In genomic region chrX:48003758-48004457, GRCh38 we compare ENCODE assay signal across 8 cellular contexts. TPM values are rescaled to one million over a fixed set of nuclear protein-coding genes. Genes with fewer than 3 reads are reported as not detected.
DNase-seq lines count a peak whose midpoint lies in the region; ATAC-seq, FAIRE-seq and TF ChIP-seq lines count a peak whose summit lies in the region.

Gene ZNF182 (minus strand): TSS chrX:48003989. CDS start chrX:48002609, 1,380 bp downstream.

- H3K4me3 ChIP-seq in AG10803 (ENCODE audit: low read length) (peak within 1 kb of the TSS; percentile 77), kidney (ENCODE audit: low read length in 2 of 2) (peak within 1 kb of the TSS; percentile 79 to 82)

- peak within 1 kb of the TSS; percentile 82 to 86 for H3K9ac ChIP-seq in kidney (ENCODE audit: low read length in 2 of 2)

- DNase-seq in AG10803 (ENCODE audit: low read depth) (peak; percentile 84), NCI-H446 treated with DMSO at 0.1 percent for 48 hours (lab: John Stamatoyannopoulos, UW) (peak; percentile 88), cerebellar nuclear complex (lab: John Stamatoyannopoulos, UW) (peak; percentile 6 to 55), kidney (peak; percentile 96)
- DNase-seq in activated CD4-positive, CD25-positive, alpha-beta regulatory T cell treated with anti-CD3 and anti-CD28 coated beads, Interleukin-2, amount 50 U/mL, for 72 hours = peak; percentile 85
- DNase-seq in stimulated activated CD4-positive, alpha-beta T cell treated with anti-CD3 and anti-CD28 coated beads, Interleukin-12 subunit alpha, Interleukin-12 subunit beta, amount 100 ng/mL, for 48 hours (ENCODE audit: low read depth in 2 of 3, low spot score in 1 of 3) = peak; percentile 82 to 88 (median 87)

- no peaks in the 10 kb centered on the region for H3K9me3 ChIP-seq in kidney (ENCODE audit: control insufficient read depth in 1 of 2, low read length in 2 of 2)

- TF ChIP-seq CTCF in AG10803 (conservative IDR thresholded peaks at IDR 0.05; ENCODE audit: low read length) = no peak
- TF ChIP-seq CTCF in kidney (IDR thresholded peaks at IDR 0.05; ENCODE audit: borderline replicate concordance, extremely low read depth, insufficient read depth) = no peak

- H3K36me3 ChIP-seq in kidney (ENCODE audit: control insufficient read depth in 1 of 2, insufficient read depth in 2 of 2, low read length in 2 of 2) = no peaks in the 10 kb centered on the region

- intact Hi-C loops in kidney (cut with DNase I) = no loop called here

- H3K4me1 ChIP-seq in kidney (ENCODE audit: control insufficient read depth in 1 of 2, insufficient read depth in 1 of 2, low read depth in 1 of 2, low read length in 2 of 2) = no peaks in the 10 kb centered on the region

- no peak for FAIRE-seq in kidney (lab: Jason Lieb, UNC)

- H3K27ac ChIP-seq in kidney (ENCODE audit: low read depth in 2 of 2, low read length in 2 of 2) = peak within 1 kb of the TSS; percentile 54 to 67

- ATAC-seq in GM19035 (IDR thresholded peaks at IDR 0.05; ENCODE audit: unreplicated experiment) = peak; percentile 94
- ATAC-seq in HG03280 (IDR thresholded peaks at IDR 0.05; ENCODE audit: unreplicated experiment) = peak; percentile 96

RNA-seq across cellular contexts. Expression of gene ZNF182, which starts in this region (rescaled TPM):
- 5.8 TPM for total RNA-seq in kidney
- polyA plus RNA-seq in kidney (ENCODE audit: insufficient read depth, low read depth, low replicate concordance) = 3.2 TPM

Comparison
In these comparisons a context has a peak if more than half of its experiments do, and no peak if none do; other contexts are left out.
1. Peak in every context shown above with its lines: DNase-seq, ATAC-seq, H3K4me3 ChIP-seq and H3K27ac ChIP-seq.
2. DNase-seq: peak in every context shown above with its lines; median percentile 96 in kidney; 88 in NCI-H446 treated with DMSO at 0.1 percent for 48 hours; 87 in stimulated activated CD4-positive, alpha-beta T cell treated with anti-CD3 and anti-CD28 coated beads, Interleukin-12 subunit alpha, Interleukin-12 subunit beta, amount 100 ng/mL, for 48 hours; 85 in activated CD4-positive, CD25-positive, alpha-beta regulatory T cell treated with anti-CD3 and anti-CD28 coated beads, Interleukin-2, amount 50 U/mL, for 72 hours; 84 in AG10803; 30 in cerebellar nuclear complex.